8 cellular contexts compared by ENCODE assay signal in genomic region chr2:202634556-202635440, GRCh38. TPM values are rescaled to one million over a fixed set of nuclear protein-coding genes. Genes with fewer than 3 reads are reported as not detected.
DNase-seq lines count a peak whose midpoint lies in the region; ATAC-seq, FAIRE-seq and TF ChIP-seq lines count a peak whose summit lies in the region.

FAM117B (plus strand) TSS chr2:202634969; CDS start chr2:202635188, 219 bp downstream.

- ATAC-seq in HG02798 (IDR thresholded peaks at IDR 0.05; ENCODE audit: poor library complexity, unreplicated experiment) (peak; percentile 95), Right ventricle myocardium superior (ENCODE audit: poor library complexity) (peak; percentile 98), pancreas (peak; percentile 88 to 96 (median 90))
- ATAC-seq in activated naive CD8-positive, alpha-beta T cell treated with anti-CD3 and anti-CD28 coated beads, Interleukin-2, amount 50 U/mL, for 24 hours, result peak; percentile 92

- TF ChIP-seq POLR2A in GM12891 (IDR thresholded peaks at IDR 0.05; ENCODE audit: low read depth, low read length) (peak; percentile 35; the same call in 1 of the 2 replicates), thyroid gland (IDR thresholded peaks at IDR 0.05) (peak; percentile 60 to 93)

- 0 to 1% methylated on average over 45 to 83 of the region's 83 CpGs for WGBS in pancreas, 2 donors
- WGBS in thyroid gland, 2 donors, result 0 to 1% methylated on average over 32 to 49 of the region's 83 CpGs

- H3K27ac Mint-ChIP-seq in activated naive CD8-positive, alpha-beta T cell treated with anti-CD3 and anti-CD28 coated beads, Interleukin-2, amount 50 U/mL, for 24 hours, result peak within 1 kb of the TSS; percentile 96

- TF ChIP-seq CTCF in pancreas (IDR thresholded peaks at IDR 0.05), result no peak
- no peak for TF ChIP-seq CTCF in thyroid gland (IDR thresholded peaks at IDR 0.05)

- H3K4me3 ChIP-seq in pancreas (peak within 1 kb of the TSS; percentile 89 to 97 (median 93)), thyroid gland (replicated peaks in 1 of 3) (peak within 1 kb of the TSS; percentile 71 to 94 (median 89))

- H3K27ac ChIP-seq in pancreas (peak within 1 kb of the TSS; percentile 86 to 99 (median 96)), thyroid gland (peak within 1 kb of the TSS; percentile 86 to 95 (median 94))

- no peaks in the 10 kb centered on the region for H3K9me3 ChIP-seq in pancreas
- H3K9me3 ChIP-seq in thyroid gland, result no peaks in the 10 kb centered on the region

- H3K4me1 ChIP-seq in pancreas (peaks cover 11 to 30% (median 25%) of the 10 kb centered on the region in 3 donors), thyroid gland (peaks cover 4 to 14% of the 10 kb centered on the region in 2 donors)

- DNase-seq in GM12891 (ENCODE audit: insufficient read length, low spot score), result peak; percentile 91
- DNase-seq in NCI-H1417 treated with DMSO at 0.1 percent for 48 hours (lab: John Stamatoyannopoulos, UW), result peak; percentile 78
- DNase-seq in SW 1271 (lab: John Stamatoyannopoulos, UW), result peak; percentile 89 to 92
- peak; percentile 98 for DNase-seq in activated naive CD8-positive, alpha-beta T cell treated with anti-CD3 and anti-CD28 coated beads, Interleukin-2, amount 50 U/mL, for 24 hours
- DNase-seq in Right ventricle myocardium superior, result peak; percentile 100
- DNase-seq in pancreas, result peak; percentile 97 to 99 (median 98)
- DNase-seq in thyroid gland, result peak; percentile 99 to 100

- no peaks in the 10 kb centered on the region for H3K27me3 ChIP-seq in pancreas
- H3K27me3 ChIP-seq in thyroid gland, result no peaks in the 10 kb centered on the region

- H3K27me3 Mint-ChIP-seq in activated naive CD8-positive, alpha-beta T cell treated with anti-CD3 and anti-CD28 coated beads, Interleukin-2, amount 50 U/mL, for 24 hours, result no peaks in the 10 kb centered on the region

- peaks cover 54% of the 10 kb centered on the region for H3K4me1 Mint-ChIP-seq in activated naive CD8-positive, alpha-beta T cell treated with anti-CD3 and anti-CD28 coated beads, Interleukin-2, amount 50 U/mL, for 24 hours

- H3K36me3 ChIP-seq in pancreas (no peaks in the 10 kb centered on the region), thyroid gland (no peaks in the 10 kb centered on the region)

- H3K9me3 Mint-ChIP-seq in activated naive CD8-positive, alpha-beta T cell treated with anti-CD3 and anti-CD28 coated beads, Interleukin-2, amount 50 U/mL, for 24 hours, result no peaks in the 10 kb centered on the region

- peak; percentile 90 for FAIRE-seq in GM12891 (lab: Jason Lieb, UNC)
- peak; percentile 81 for FAIRE-seq in pancreas (lab: Jason Lieb, UNC)

- H3K4me3 Mint-ChIP-seq in activated naive CD8-positive, alpha-beta T cell treated with anti-CD3 and anti-CD28 coated beads, Interleukin-2, amount 50 U/mL, for 24 hours, result peak within 1 kb of the TSS; percentile 85

- no peaks in the 10 kb centered on the region for H3K36me3 Mint-ChIP-seq in activated naive CD8-positive, alpha-beta T cell treated with anti-CD3 and anti-CD28 coated beads, Interleukin-2, amount 50 U/mL, for 24 hours (ENCODE audit: low read depth)

- intact Hi-C loops in Right ventricle myocardium superior (cut with DNase I), result no loop called here
- intact Hi-C loops in pancreas (cut with DNase I), result no loop called here
- intact Hi-C loops in thyroid gland (cut with DNase I), result loop anchor here (5.0 kb wide), 1 partner anchor 367 kb away; the partner anchor contains the start of gene NOP58

TF ChIP-seq in GM12891, 5 proteins besides CTCF, POLR2A, EP300 and RAD21:
- TF ChIP-seq TAF1 (IDR thresholded peaks at IDR 0.05; ENCODE audit: low read depth, low read length) (no peak), POU2F2 (IDR thresholded peaks at IDR 0.05; ENCODE audit: low read depth, low read length) (0 out of 2 replicates have a peak, but pooled peaks have one; percentile 22), PAX5 (IDR thresholded peaks at IDR 0.05; ENCODE audit: insufficient read depth, low read length, severe bottlenecking) (no peak), POLR2AphosphoS5 (IDR thresholded peaks at IDR 0.05; ENCODE audit: low read depth, low read length) (no peak), SPI1 (IDR thresholded peaks at IDR 0.05; ENCODE audit: low read depth, low read length) (no peak)

RNA-seq across cellular contexts. Expression of gene FAM117B, which starts in this region (rescaled TPM):
- polyA plus RNA-seq in GM12891 (2012; ENCODE audit: low read depth, missing spikeins), result 1.0 TPM
- total RNA-seq in Right ventricle myocardium superior (2.3 TPM), pancreas (10 to 100 TPM in 1 of 6 donors, 1 to 10 TPM in 5; 3.9 to 12.4 (median 6.6) TPM), thyroid gland (10 to 100 TPM in 1 of 4 donors, 1 to 10 TPM in 3; 6.7 to 12.4 (median 7.7) TPM)
- 1 to 10 TPM; 2.5 to 3.0 TPM for polyA plus RNA-seq in pancreas

Comparison
In these comparisons a context has a peak if more than half of its experiments do, and no peak if none do; other contexts are left out.
1. Peak in every context shown above with its lines: DNase-seq, ATAC-seq, H3K4me3 ChIP-seq and H3K27ac ChIP-seq.